Comparison of ENCODE assay signal across 31 cellular contexts in the genomic region with DNA sequence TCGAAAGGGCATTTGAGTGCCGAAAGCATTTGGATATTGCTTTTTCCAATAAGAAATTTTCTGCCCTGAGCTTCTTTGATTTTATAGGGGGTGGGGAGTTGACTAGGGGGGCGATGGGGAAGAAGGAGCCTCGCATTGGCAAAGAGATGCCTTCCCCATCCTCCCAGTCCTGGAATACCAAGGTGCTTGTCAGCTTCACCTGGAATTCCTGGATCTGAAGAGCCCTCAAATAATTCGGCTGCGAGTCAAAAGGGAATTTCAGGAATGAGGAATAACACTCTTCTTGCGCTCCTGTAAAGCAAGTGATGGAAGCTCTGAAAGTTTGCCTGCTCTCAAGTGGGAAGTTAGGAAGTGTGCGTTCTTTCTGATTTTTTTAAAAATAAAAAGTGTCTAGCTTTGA. TPM values are rescaled to one million over a fixed set of nuclear protein-coding genes. Genes with fewer than 3 reads are reported as not detected.
"Had no signal": no experiment of that assay in that cellular context is flagged by ENCODE, and none has a peak within 500 bp of the region (broad histone marks: within the 10 kb centered on the region; RNA-seq: fewer than 3 reads in every experiment).

No MANE protein-coding gene starts in this region.

- H3K9me3 ChIP-seq: heart left ventricle, psoas muscle, tibial nerve had no signal

- H3K4me1 ChIP-seq: parathyroid adenoma, psoas muscle had no signal

- H3K79me2 ChIP-seq: parathyroid adenoma had no signal

- H3K4me3 ChIP-seq: heart left ventricle, psoas muscle, smooth muscle cell, tibial nerve had no signal

- H3K27ac Mint-ChIP-seq: activated CD4-positive, alpha-beta memory T cell treated with anti-CD3 and anti-CD28 coated beads for 36 hours; activated CD4-positive, alpha-beta T cell treated with anti-CD3 and anti-CD28 coated beads for 36 hours; activated naive CD4-positive, alpha-beta T cell treated with anti-CD3 and anti-CD28 coated beads for 36 hours; activated T-helper 1 cell treated with anti-CD3 and anti-CD28 coated beads, Interleukin-12 subunit alpha, Interleukin-12 subunit beta, Interleukin-2, Interleukin-4 antibody, amounts not matched to agents 30 ng/mL and 10 ng/mL and 1 ng/mL, durations not matched to agents 14 hours and 24 hours and 36 hours; immature natural killer cell; T-helper 2 cell treated with Interferon-gamma antibody and Interleukin-4, amounts not matched to agents 5 μg/mL and 100 μg/mL, for 36 hours had no signal

- H2AFZ ChIP-seq: parathyroid adenoma had no signal

- H3K4me3 Mint-ChIP-seq: activated CD4-positive, alpha-beta memory T cell treated with anti-CD3 and anti-CD28 coated beads for 36 hours; activated CD4-positive, alpha-beta T cell treated with anti-CD3 and anti-CD28 coated beads for 36 hours; activated naive CD4-positive, alpha-beta T cell treated with anti-CD3 and anti-CD28 coated beads for 36 hours; activated T-helper 1 cell treated with anti-CD3 and anti-CD28 coated beads, Interleukin-12 subunit alpha, Interleukin-12 subunit beta, Interleukin-2, Interleukin-4 antibody, amounts not matched to agents 30 ng/mL and 10 ng/mL and 1 ng/mL, durations not matched to agents 14 hours and 24 hours and 36 hours; immature natural killer cell; T-helper 2 cell treated with Interferon-gamma antibody and Interleukin-4, amounts not matched to agents 5 μg/mL and 100 μg/mL, for 36 hours had no signal

- H3K36me3 ChIP-seq: heart left ventricle, tibial nerve had no signal

- DNase-seq: activated CD4-positive, alpha-beta memory T cell treated with anti-CD3 and anti-CD28 coated beads for 36 hours; activated CD4-positive, alpha-beta T cell treated with anti-CD3 and anti-CD28 coated beads for 36 hours; activated CD4-positive, CD25-positive, alpha-beta regulatory T cell; activated CD8-positive, alpha-beta memory T cell treated with anti-CD3 and anti-CD28 coated beads, Interleukin-2, amount 50 U/mL, for 4 hours; activated effector memory CD4-positive, alpha-beta T cell treated with anti-CD3 and anti-CD28 coated beads, Interleukin-2, amount 50 U/mL, for 16 hours; activated naive CD4-positive, alpha-beta T cell treated with anti-CD3 and anti-CD28 coated beads for 36 hours; activated T-cell treated with anti-CD3 and anti-CD28 coated beads, Interleukin-2, amount 50 U/mL, for 1 hour; amniotic stem cell; caudate nucleus; foreskin fibroblast; heart left ventricle; immature natural killer cell; left colon; mammary epithelial cell; midbrain; naive thymus-derived CD4-positive, alpha-beta T cell; occipital lobe; psoas muscle; stimulated activated CD4-positive, alpha-beta T cell treated with anti-CD3 and anti-CD28 coated beads, Interleukin-15, amount 100 ng/mL, for 24 hours; stimulated activated CD4-positive, alpha-beta T cell treated with anti-CD3 and anti-CD28 coated beads, Interleukin-2, amount 100 ng/mL, for 24 hours; stimulated activated naive CD4-positive, alpha-beta T cell had no signal

- H3K27ac ChIP-seq: heart left ventricle, parathyroid adenoma, psoas muscle, tibial nerve had no signal

- H3K9ac ChIP-seq: parathyroid adenoma had no signal

- ATAC-seq: activated CD4-positive, alpha-beta T cell treated with anti-CD3 and anti-CD28 coated beads for 36 hours; esophagus mucosa; heart left ventricle; left colon; naive thymus-derived CD4-positive, alpha-beta T cell; psoas muscle had no signal

- H3K9me3 Mint-ChIP-seq: neural crest cell had no signal

RNA-seq across cellular contexts. Expression of gene NXPH1, which starts 7.3 kb away (rescaled TPM):
- total RNA-seq: activated CD4-positive, alpha-beta memory T cell treated with anti-CD3 and anti-CD28 coated beads for 36 hours; activated CD4-positive, alpha-beta T cell treated with anti-CD3 and anti-CD28 coated beads for 36 hours; activated CD8-positive, alpha-beta memory T cell treated with anti-CD3 and anti-CD28 coated beads for 36 hours; activated naive CD4-positive, alpha-beta T cell treated with anti-CD3 and anti-CD28 coated beads for 36 hours; activated T-helper 1 cell treated with anti-CD3 and anti-CD28 coated beads, Interleukin-12 subunit alpha, Interleukin-12 subunit beta, Interleukin-2, Interleukin-4 antibody, amounts not matched to agents 30 ng/mL and 10 ng/mL and 1 ng/mL, durations not matched to agents 14 hours and 24 hours and 36 hours; esophagus mucosa; heart left ventricle; kidney; left colon; liver; mammary epithelial cell; naive thymus-derived CD4-positive, alpha-beta T cell; psoas muscle; tibial nerve had no signal
- polyA plus RNA-seq: heart left ventricle; immature natural killer cell; liver; mammary epithelial cell; naive thymus-derived CD4-positive, alpha-beta T cell; psoas muscle had no signal
